Comparison of ENCODE assay signal across 12 cellular contexts in the genomic region with DNA sequence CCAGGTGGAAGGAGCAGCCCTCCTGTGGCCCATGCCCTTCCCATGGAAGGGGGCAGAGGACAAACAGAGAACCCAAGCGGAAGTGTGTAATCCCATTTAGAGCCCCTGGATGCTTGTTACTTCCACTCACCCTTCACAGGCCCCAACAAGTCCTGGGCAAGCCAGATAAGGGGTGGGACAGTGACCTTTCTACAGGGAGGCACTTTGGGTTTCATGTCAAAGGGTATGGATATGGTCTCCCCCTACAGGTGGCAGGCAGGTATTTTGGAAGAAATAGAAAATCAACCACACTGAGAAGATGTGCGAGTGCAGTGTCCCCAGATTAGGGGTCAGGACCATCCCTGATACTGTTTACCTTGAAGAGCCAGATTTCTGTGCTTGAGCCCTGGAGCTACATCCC. TPM values are rescaled to one million over a fixed set of nuclear protein-coding genes. Genes with fewer than 3 reads are reported as not detected.
DNase-seq lines count a peak whose midpoint lies in the region; ATAC-seq and TF ChIP-seq lines count a peak whose summit lies in the region.
"Had no signal": no experiment of that assay in that cellular context is flagged by ENCODE, and none has a peak within 500 bp of the region (broad histone marks: within the 10 kb centered on the region; RNA-seq: fewer than 3 reads in every experiment).

No MANE protein-coding gene starts in this region.

- DNase-seq in cardiac muscle cell (ENCODE audit: low read depth in 1 of 2, low spot score in 1 of 2) (no peak), right cardiac atrium (no peak), RWPE1 (ENCODE audit: low spot score) (peak; percentile 32), germinal center (ENCODE audit: low spot score) (peak; percentile 35), upper lobe of right lung (no peak), spleen (no peak)
- DNase-seq: amygdala, NCI-H1092 treated with DMSO at 0.1 percent for 48 hours, NCI-H524 had no signal

- WGBS in right cardiac atrium: 96% methylated on average over 2 of the region's 2 CpGs
- WGBS in spleen, 5 donors: 94 to 100% (median 94%) methylated on average over 2 of the region's 2 CpGs

- no peak for TF ChIP-seq POLR2A in spleen (IDR thresholded peaks at IDR 0.05)

- H3K27ac ChIP-seq in cardiac muscle cell (no peak overlapping the region), right cardiac atrium (ENCODE audit: low read length) (no peak overlapping the region), RWPE1 (no peak overlapping the region), upper lobe of right lung (no peak overlapping the region), spleen (peak overlapping the region in 2 of 8 donors; percentile 47 to 54)
- H3K27ac ChIP-seq: epithelial cell of prostate had no signal

- ATAC-seq in right cardiac atrium (no peak), upper lobe of right lung (peak; percentile 43), GM18519 (IDR thresholded peaks at IDR 0.05; ENCODE audit: low FRiP score, unreplicated experiment) (no peak)
- no peak for ATAC-seq in activated CD4-positive, CD25-positive, alpha-beta regulatory T cell treated with anti-CD3 and anti-CD28 coated beads, Interleukin-2, amount 50 U/mL, for 24 hours

- TF ChIP-seq CTCF in cardiac muscle cell (IDR thresholded peaks at IDR 0.05; ENCODE audit: low read depth, low read length) (peak; percentile 23), RWPE1 (conservative IDR thresholded peaks at IDR 0.05; ENCODE audit: low read depth) (0 out of 2 replicates have a peak, but pooled peaks have one; percentile 14), upper lobe of right lung (IDR thresholded peaks at IDR 0.05) (peak; percentile 15), spleen (IDR thresholded peaks at IDR 0.05 in 8 of 11, conservative IDR thresholded peaks at IDR 0.05 in 3 of 11) (peak in 1 of 11 experiments; percentile 8)

- POLR2A ChIA-PET in RWPE1 (lab: Yijun Ruan, JAX; ENCODE audit: low non-redundant PET): no interaction called here

- H3K4me3 ChIP-seq in cardiac muscle cell: no peak overlapping the region
- no peak overlapping the region for H3K4me3 ChIP-seq in right cardiac atrium (ENCODE audit: low read length)
- H3K4me3 ChIP-seq in upper lobe of right lung: no peak overlapping the region
- no peak overlapping the region for H3K4me3 ChIP-seq in spleen

- H3K9me3 ChIP-seq in cardiac muscle cell (ENCODE audit: low read depth): no peaks in the 10 kb centered on the region
- H3K9me3 ChIP-seq in right cardiac atrium (ENCODE audit: control insufficient read depth, low read length): no peaks in the 10 kb centered on the region
- H3K9me3 ChIP-seq in upper lobe of right lung: no peaks in the 10 kb centered on the region
- no peaks in the 10 kb centered on the region for H3K9me3 ChIP-seq in spleen

- H3K27me3 ChIP-seq in cardiac muscle cell (no peaks in the 10 kb centered on the region), right cardiac atrium (ENCODE audit: control insufficient read depth, insufficient read depth) (no peaks in the 10 kb centered on the region), upper lobe of right lung (no peaks in the 10 kb centered on the region), spleen (replicated peaks in 1 of 7) (no peaks in the 10 kb centered on the region)

- H3K4me1 ChIP-seq in cardiac muscle cell (ENCODE audit: low read depth) (no peaks in the 10 kb centered on the region), right cardiac atrium (ENCODE audit: control insufficient read depth, insufficient read depth, low read length) (no peaks in the 10 kb centered on the region), upper lobe of right lung (peaks cover 19% of the 10 kb centered on the region), spleen (peaks cover 4 to 81% (median 45%) of the 10 kb centered on the region in 6 donors)

- intact Hi-C loops in right cardiac atrium (cut with DNase I): loop anchor here in 2 of 4 donors (10.0 kb wide), 1 partner anchor 83 kb away; no protein-coding TSS in a partner anchor
- intact Hi-C loops in upper lobe of right lung (cut with DNase I): no loop called here
- intact Hi-C loops in spleen (cut with DNase I; ENCODE audit: low total_unique reads): loop anchor here (10.0 kb wide), 1 partner anchor 83 kb away; no protein-coding TSS in a partner anchor

- CTCF ChIA-PET in RWPE1 (lab: Yijun Ruan, JAX): interaction anchor here (0.6 to 3.1 kb wide), 3 partner anchors 21 to 30 kb away, joined by 3 to 15 read pairs (median 7); partner anchors contain the start of gene DTX4

- H3K36me3 ChIP-seq in cardiac muscle cell: no peaks in the 10 kb centered on the region
- peaks cover 68% of the 10 kb centered on the region for H3K36me3 ChIP-seq in upper lobe of right lung
- peaks cover 0 to 65% (median 14%) of the 10 kb centered on the region in 6 donors for H3K36me3 ChIP-seq in spleen

RNA-seq across cellular contexts. Expression of gene MPEG1, which starts 11.4 kb away (rescaled TPM):
- total RNA-seq in cardiac muscle cell (not detected in 2 replicates), right cardiac atrium (10 to 100 TPM; 13.5 to 20.9 (median 18.9) TPM), upper lobe of right lung (34.1 TPM), spleen (100 to 1,000 TPM; 195 to 410 (median 317) TPM)
- polyA plus RNA-seq in cardiac muscle cell (not detected in 2 replicates), right cardiac atrium (1.9 TPM), spleen (10 to 100 TPM; 46.0 to 61.4 (median 58.6) TPM)

RNA-seq across cellular contexts. Expression of gene DTX4, which starts 29.4 kb away (rescaled TPM):
- total RNA-seq in cardiac muscle cell: 2.7 and 3.1 TPM in 2 replicates
- 1.1 and 1.8 TPM in 2 replicates for polyA plus RNA-seq in cardiac muscle cell
- 1 to 10 TPM; 1.6 to 3.4 (median 1.7) TPM for total RNA-seq in right cardiac atrium
- 0.70 TPM for polyA plus RNA-seq in right cardiac atrium
- total RNA-seq in upper lobe of right lung: 43.1 TPM
- total RNA-seq in spleen: 10 to 100 TPM in 5 of 7 donors, 1 to 10 TPM in 2; 8.3 to 19.1 (median 14.4) TPM
- 1 to 10 TPM; 3.9 to 4.9 (median 4.0) TPM for polyA plus RNA-seq in spleen

RNA-seq across cellular contexts. Expression of gene FAM111A, which starts 58.7 kb away (rescaled TPM):
- total RNA-seq in cardiac muscle cell (1.7 and 6.5 TPM in 2 replicates), right cardiac atrium (10 to 100 TPM in 3 of 4 donors, 1 to 10 TPM in 1; 9.1 to 12.2 (median 10.5) TPM), upper lobe of right lung (60.9 TPM), spleen (100 to 1,000 TPM in 1 of 7 donors, 10 to 100 TPM in 6; 54.7 to 130 (median 67.2) TPM)
- polyA plus RNA-seq in cardiac muscle cell (1.5 and 5.3 TPM in 2 replicates), right cardiac atrium (7.0 TPM), spleen (10 to 100 TPM; 28.3 to 60.7 (median 51.4) TPM)

Comparison
In these comparisons a context has a peak if more than half of its experiments do, and no peak if none do; other contexts are left out.
1. RNA of gene MPEG1, which starts 11.4 kb away (total RNA-seq): 195 to 410 TPM in spleen, 34.1 TPM in upper lobe of right lung (single experiment) and 13.5 to 20.9 TPM in right cardiac atrium; not detected in cardiac muscle cell; every median in the first group is over 10 times any median in the second.
2. DNase-seq: peak in RWPE1 (single experiment) and germinal center (single experiment); none in cardiac muscle cell (0 of 2), right cardiac atrium (0 of 3), upper lobe of right lung (single experiment) and spleen (single experiment).